ENCODE assay signal across 8 cellular contexts in the genomic region with DNA sequence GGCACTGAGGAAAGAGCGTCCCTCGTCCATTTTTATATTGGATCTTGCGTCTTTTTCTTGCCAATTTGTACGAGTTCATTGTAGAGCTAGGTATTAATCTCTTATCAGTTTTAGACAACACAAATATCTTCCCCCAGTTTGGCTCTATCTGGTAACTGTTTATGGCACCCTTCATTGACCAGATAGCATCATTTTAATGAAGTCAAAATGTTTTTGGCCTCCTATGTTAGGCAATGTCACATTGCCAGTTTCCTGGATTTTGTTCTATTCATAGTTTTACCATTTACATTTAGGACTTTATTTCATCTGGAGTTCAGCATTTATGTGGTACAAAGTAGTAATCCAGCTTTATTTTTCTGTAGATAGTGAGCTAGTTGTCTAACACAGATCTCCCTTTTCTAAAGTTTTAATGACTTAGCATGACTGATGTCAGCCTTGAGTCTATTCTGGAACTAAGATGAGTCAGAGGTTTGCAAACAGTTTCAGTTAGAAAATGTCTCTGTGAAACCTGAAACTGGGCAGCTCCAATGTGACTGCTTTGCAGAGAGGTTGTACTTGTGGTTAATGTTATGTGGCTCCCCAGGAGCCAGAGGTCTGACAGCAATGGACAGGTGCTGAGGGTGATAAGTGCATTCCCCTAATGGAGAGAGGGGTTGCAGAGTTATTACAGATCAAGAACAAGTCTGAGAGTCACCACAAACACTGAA. TPM values are rescaled to one million over a fixed set of nuclear protein-coding genes. Genes with fewer than 3 reads are reported as not detected.
DNase-seq lines count a peak whose midpoint lies in the region; ATAC-seq and TF ChIP-seq lines count a peak whose summit lies in the region.

No MANE protein-coding gene starts in this region.

- H2AFZ ChIP-seq in DND-41 (ENCODE audit: low read depth, low read length), result no peak overlapping the region
- H2AFZ ChIP-seq in PC-9, result 0 out of 2 replicates have a peak overlapping the region, but pooled peaks have one; percentile 42

- intact Hi-C loops in PC-9 (cut with micrococcal nuclease; ENCODE audit: unreplicated experiment), result no loop called here
- intact Hi-C loops in dendritic cell treated with granulocyte-macrophage colony-stimulating factor and Interleukin-4, amounts not matched to agents 40 ng/mL and 50 ng/mL, for 4 days (cut with micrococcal nuclease), result no loop called here

- peak; percentile 31; the same call in 2 of the 3 replicates for ATAC-seq in DND-41 (ENCODE audit: insufficient read depth, low read depth)
- ATAC-seq in GM19372 (IDR thresholded peaks at IDR 0.05; ENCODE audit: low read depth, unreplicated experiment), result peak; percentile 95
- peak; percentile 99 for ATAC-seq in HG03280 (IDR thresholded peaks at IDR 0.05; ENCODE audit: unreplicated experiment)

- H3K36me3 Mint-ChIP-seq in dendritic cell treated with granulocyte-macrophage colony-stimulating factor and Interleukin-4, amounts not matched to agents 40 ng/mL and 50 ng/mL, for 4 days (ENCODE audit: low read depth), result peaks cover 3% of the 10 kb centered on the region
- H3K36me3 Mint-ChIP-seq in progenitor cell of endocrine pancreas (ENCODE audit: insufficient read depth), result peaks cover 8% of the 10 kb centered on the region

- H3K36me3 ChIP-seq in DND-41 (ENCODE audit: insufficient read depth, low read length) (no peaks in the 10 kb centered on the region), PC-9 (ENCODE audit: low read depth) (no peaks in the 10 kb centered on the region)

- peak overlapping the region; percentile 73 for H3K27ac Mint-ChIP-seq in dendritic cell treated with granulocyte-macrophage colony-stimulating factor and Interleukin-4, amounts not matched to agents 40 ng/mL and 50 ng/mL, for 4 days
- H3K27ac Mint-ChIP-seq in progenitor cell of endocrine pancreas, result peak overlapping the region; percentile 72

- H3F3A ChIP-seq in PC-9 (ENCODE audit: insufficient read depth, low read depth), result peaks cover 13% of the 10 kb centered on the region

- H3K9me3 ChIP-seq in DND-41 (ENCODE audit: insufficient read depth, low read length, severe bottlenecking), result peaks cover 3% of the 10 kb centered on the region
- H3K9me3 ChIP-seq in PC-9 (ENCODE audit: insufficient read depth, low read depth), result peaks cover 6% of the 10 kb centered on the region; the same call in 1 of the 2 replicates

- no peak overlapping the region for H3K4me3 ChIP-seq in DND-41 (ENCODE audit: low read depth in 1 of 2, low read length in 2 of 2)
- H3K4me3 ChIP-seq in PC-9, result no peak overlapping the region

- H3K4me1 Mint-ChIP-seq in dendritic cell treated with granulocyte-macrophage colony-stimulating factor and Interleukin-4, amounts not matched to agents 40 ng/mL and 50 ng/mL, for 4 days (ENCODE audit: low read depth), result peaks cover 60% of the 10 kb centered on the region
- H3K4me1 Mint-ChIP-seq in progenitor cell of endocrine pancreas (ENCODE audit: low read depth), result peaks cover 19% of the 10 kb centered on the region

- H3K9ac ChIP-seq in DND-41 (ENCODE audit: low read depth, low read length), result no peak overlapping the region

- H3K4me2 ChIP-seq in DND-41 (ENCODE audit: insufficient read depth, low read length) (no peak overlapping the region), PC-9 (peak overlapping the region; percentile 43)

- no peaks in the 10 kb centered on the region for H3K79me2 ChIP-seq in DND-41 (ENCODE audit: insufficient read depth, low read length)
- H3K79me2 ChIP-seq in PC-9 (ENCODE audit: low read depth), result no peaks in the 10 kb centered on the region

- no peaks in the 10 kb centered on the region for H3K9me3 Mint-ChIP-seq in dendritic cell treated with granulocyte-macrophage colony-stimulating factor and Interleukin-4, amounts not matched to agents 40 ng/mL and 50 ng/mL, for 4 days
- peaks cover 15% of the 10 kb centered on the region for H3K9me3 Mint-ChIP-seq in progenitor cell of endocrine pancreas (ENCODE audit: low read depth)

- TF ChIP-seq CTCF in DND-41 (IDR thresholded peaks at IDR 0.05; ENCODE audit: borderline replicate concordance, extremely low read depth, low read length, poor library complexity, severe bottlenecking), result no peak
- TF ChIP-seq CTCF in PC-9 (conservative IDR thresholded peaks at IDR 0.05), result no peak
- no peak for TF ChIP-seq CTCF in progenitor cell of endocrine pancreas (IDR thresholded peaks at IDR 0.05; ENCODE audit: unreplicated experiment)

- CTCF ChIA-PET in PC-9 (lab: Charles Lee), result no interaction called here

- no TSS peak for BruUV-seq in PC-9 (replicated peaks; lab: Mats Ljungman, UMichigan)

- H3K27me3 Mint-ChIP-seq in dendritic cell treated with granulocyte-macrophage colony-stimulating factor and Interleukin-4, amounts not matched to agents 40 ng/mL and 50 ng/mL, for 4 days, result peaks cover 2% of the 10 kb centered on the region
- H3K27me3 Mint-ChIP-seq in progenitor cell of endocrine pancreas, result peaks cover 7% of the 10 kb centered on the region

- DNase-seq in DND-41 (no peak), PC-9 (peak; percentile 43 to 88), progenitor cell of endocrine pancreas (ENCODE audit: low spot score, unreplicated experiment) (no peak), NCI-H2081 (lab: John Stamatoyannopoulos, UW) (no peak), mucosa of gallbladder (ENCODE audit: low spot score) (no peak)

- H3K27ac ChIP-seq in DND-41 (ENCODE audit: low read length), result no peak overlapping the region
- H3K27ac ChIP-seq in PC-9, result peak overlapping the region; percentile 93

- POLR2A ChIA-PET in PC-9 (lab: Charles Lee; ENCODE audit: unreplicated experiment), result interaction anchor here (0.7 kb wide), 1 partner anchor 47 kb away, joined by 6 read pairs; no protein-coding TSS in a partner anchor

- H3K9me2 ChIP-seq in PC-9 (ENCODE audit: insufficient read depth), result no peaks in the 10 kb centered on the region

- H3K4me3 Mint-ChIP-seq in dendritic cell treated with granulocyte-macrophage colony-stimulating factor and Interleukin-4, amounts not matched to agents 40 ng/mL and 50 ng/mL, for 4 days, result no peak overlapping the region
- no peak overlapping the region for H3K4me3 Mint-ChIP-seq in progenitor cell of endocrine pancreas (ENCODE audit: low read depth)

- H4K20me1 ChIP-seq in DND-41 (ENCODE audit: insufficient read depth, low read length), result no peaks in the 10 kb centered on the region
- no peaks in the 10 kb centered on the region for H4K20me1 ChIP-seq in PC-9 (ENCODE audit: insufficient read depth)

- no peaks in the 10 kb centered on the region for H3K27me3 ChIP-seq in DND-41 (ENCODE audit: insufficient read depth, low read length, poor library complexity)
- H3K27me3 ChIP-seq in PC-9 (ENCODE audit: insufficient read depth, low read depth), result no peaks in the 10 kb centered on the region

- peaks cover 8% of the 10 kb centered on the region for H3K4me1 ChIP-seq in DND-41 (ENCODE audit: insufficient read depth, low read length)
- H3K4me1 ChIP-seq in PC-9 (replicated peaks; ENCODE audit: insufficient read depth), result peaks cover 23% of the 10 kb centered on the region

RNA-seq across cellular contexts. Expression of a gene that starts 5.3 kb away (rescaled TPM):
- total RNA-seq in PC-9 (2021) (1.8 and 3.5 TPM in 2 replicates), progenitor cell of endocrine pancreas (1.9 TPM in 2 replicates), mucosa of gallbladder (16.3 TPM)

RNA-seq across cellular contexts. Expression of a gene that starts 49.7 kb away (rescaled TPM):
- 2.2 and 2.5 TPM in 2 replicates for total RNA-seq in PC-9 (2021)
- total RNA-seq in progenitor cell of endocrine pancreas, result 3.4 and 4.0 TPM in 2 replicates
- total RNA-seq in mucosa of gallbladder, result 13.8 TPM

Comparison
In these comparisons a context has a peak if more than half of its experiments do, and no peak if none do; other contexts are left out.
1. ATAC-seq: peak in every context shown above with its lines; median percentile 99 in HG03280; 95 in GM19372; 31 in DND-41.
2. DNase-seq: peak in PC-9 (2 of 2); none in DND-41 (single experiment), progenitor cell of endocrine pancreas (single experiment), NCI-H2081 (0 of 2) and mucosa of gallbladder (single experiment).